ENCODE assay signal across 1 cellular context in the genomic region with DNA sequence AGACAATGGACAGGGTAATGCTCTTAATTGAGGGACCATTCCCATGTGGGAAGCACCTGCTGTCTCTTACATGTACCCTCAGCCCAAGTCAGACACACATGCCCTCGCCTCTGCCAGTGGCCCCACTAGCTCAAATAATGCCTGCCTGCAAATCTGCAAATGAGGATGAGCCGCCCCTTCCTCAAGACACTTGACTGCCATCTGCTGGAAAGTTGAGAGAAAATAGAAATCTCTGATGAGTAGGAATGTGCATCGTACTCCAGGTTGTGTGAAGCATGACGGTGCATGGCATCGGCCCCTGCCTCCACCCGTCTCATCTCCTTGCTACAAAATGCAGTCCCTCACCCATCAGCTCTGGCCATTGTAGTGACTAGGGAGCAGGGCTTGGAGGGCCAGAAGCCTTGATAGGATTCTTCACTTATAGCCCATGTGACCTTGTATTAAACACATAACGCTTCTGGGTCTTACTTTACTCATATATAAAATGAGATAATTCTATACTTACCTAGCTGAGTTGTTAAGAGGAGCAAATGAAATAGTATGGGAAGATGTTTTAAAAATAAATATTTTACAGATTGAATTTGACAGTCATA.
A peak's percentile ranks its signal among the peaks of the same experiment; 100 is the strongest.
TF ChIP-seq lines count a peak whose summit lies in the region.

No MANE protein-coding gene starts in this region.

TF ChIP-seq in H1, 55 proteins besides CTCF, POLR2A, EP300 and RAD21 (continued from another document):
- TF ChIP-seq YY1 (IDR thresholded peaks at IDR 0.05; ENCODE audit: low read depth, low read length) (peak; percentile 34; the same call in 1 of the 2 replicates), BACH1 (IDR thresholded peaks at IDR 0.05; ENCODE audit: low read length) (peak; percentile 94), ASH2L (IDR thresholded peaks at IDR 0.05; ENCODE audit: low read length) (peak; percentile 20), SIRT6 (IDR thresholded peaks at IDR 0.05; ENCODE audit: low read length) (no peak), MAFK (IDR thresholded peaks at IDR 0.05; ENCODE audit: low read depth, low read length) (peak; percentile 77; the same call in 1 of the 2 replicates), POLR2AphosphoS5 (IDR thresholded peaks at IDR 0.05; ENCODE audit: low read depth, low read length) (no peak), TAF7 (optimal IDR thresholded peaks at IDR 0.05; ENCODE audit: borderline replicate concordance, low read depth, low read length) (no peak)
